In the genomic region with DNA sequence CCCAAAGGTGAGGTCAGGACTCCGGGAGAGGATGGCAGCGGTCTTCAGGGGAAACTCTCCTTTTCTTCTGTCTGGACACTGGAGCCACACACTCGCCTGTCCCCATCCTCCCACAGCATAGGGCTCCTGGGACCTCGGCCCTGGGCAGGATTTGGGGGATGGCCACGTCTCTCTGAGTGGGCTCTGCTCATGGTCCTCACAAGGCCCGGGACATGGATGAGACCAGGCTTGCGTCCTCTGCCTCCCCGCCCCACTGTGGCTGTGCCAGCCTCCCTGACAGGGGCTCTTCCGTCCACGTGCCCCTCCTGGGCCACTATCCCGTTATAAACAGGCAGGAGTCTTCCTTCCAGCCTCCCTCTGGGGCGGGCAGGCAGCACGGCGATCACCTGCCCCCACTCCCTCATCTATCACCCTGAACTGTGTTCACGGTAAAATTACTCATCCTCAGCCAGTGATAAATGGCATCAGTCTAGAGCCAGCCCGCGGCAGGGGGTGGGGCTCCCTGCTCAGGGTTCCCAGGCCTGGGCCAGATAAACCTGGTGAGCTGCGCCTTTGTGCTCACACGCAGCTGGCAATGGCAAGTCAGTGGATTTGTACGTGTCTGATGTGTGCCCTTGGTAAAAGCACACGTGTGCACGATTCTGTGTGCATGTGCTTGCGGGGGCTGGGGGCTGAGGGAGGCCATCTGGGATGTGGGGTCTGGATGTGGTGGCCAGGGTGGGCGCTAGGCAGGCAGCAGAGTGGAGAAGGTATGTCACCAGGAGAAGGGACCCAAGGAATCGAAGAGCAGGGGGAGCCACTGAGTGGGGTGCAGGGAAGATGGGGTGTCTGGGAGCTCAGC, we compare ENCODE assay signal across 8 cellular contexts. TPM values are rescaled to one million over a fixed set of nuclear protein-coding genes. Genes with fewer than 3 reads are reported as not detected.
DNase-seq lines count a peak whose midpoint lies in the region; ATAC-seq, FAIRE-seq and TF ChIP-seq lines count a peak whose summit lies in the region.
"Had no signal": no experiment of that assay in that cellular context is flagged by ENCODE, and none has a peak within 500 bp of the region (broad histone marks: within the 10 kb centered on the region; RNA-seq: fewer than 3 reads in every experiment).

No MANE protein-coding gene starts in this region.

- H3K4me2 ChIP-seq in astrocyte (ENCODE audit: low read length) = peak overlapping the region; percentile 48

- peaks cover 44% of the 10 kb centered on the region for H3K27me3 Mint-ChIP-seq in astrocyte (ENCODE audit: low read depth, unreplicated experiment)

- H3K27ac Mint-ChIP-seq in astrocyte (ENCODE audit: unreplicated experiment) = no peak overlapping the region

- H4K20me1 ChIP-seq in astrocyte (ENCODE audit: insufficient read depth, low read length) = peaks cover 3% of the 10 kb centered on the region

- H2AFZ ChIP-seq in astrocyte (ENCODE audit: low read depth, low read length) = no peak overlapping the region

- no peak overlapping the region for H3K4me3 Mint-ChIP-seq in astrocyte (ENCODE audit: unreplicated experiment)

- H3K9me3 Mint-ChIP-seq in astrocyte (ENCODE audit: unreplicated experiment) = no peaks in the 10 kb centered on the region

- no peaks in the 10 kb centered on the region for H3K36me3 Mint-ChIP-seq in astrocyte (ENCODE audit: low read depth, unreplicated experiment)

- H3K4me1 Mint-ChIP-seq in astrocyte (ENCODE audit: low read depth, unreplicated experiment) = peaks cover 4% of the 10 kb centered on the region

- H3K27me3 ChIP-seq in astrocyte (ENCODE audit: insufficient read depth, low read length) (peaks cover 9% of the 10 kb centered on the region), pancreas (no peaks in the 10 kb centered on the region)

- intact Hi-C loops in pancreas (cut with DNase I) = no loop called here

- no peaks in the 10 kb centered on the region for H3K9me3 ChIP-seq in astrocyte (ENCODE audit: insufficient read depth, low read depth, low read length)
- no peaks in the 10 kb centered on the region for H3K9me3 ChIP-seq in pancreas

- H3K4me3 ChIP-seq in astrocyte (ENCODE audit: insufficient read depth, low read depth, low read length) (no peak overlapping the region), pancreas (no peak overlapping the region)

- WGBS in pancreas, 2 donors = 44 to 47% methylated on average over 25 of the region's 25 CpGs

- H3K4me1 ChIP-seq in astrocyte (ENCODE audit: insufficient read depth, low read length) (peaks cover 21% of the 10 kb centered on the region), pancreas (no peaks in the 10 kb centered on the region)

- H3K79me2 ChIP-seq in astrocyte (ENCODE audit: insufficient read depth, low read length) = no peaks in the 10 kb centered on the region

- DNase-seq in EL = peak; percentile 63
- DNase-seq in NAMALWA (ENCODE audit: low spot score) = peak; percentile 37
- DNase-seq in astrocyte (ENCODE audit: low read depth) = peak; percentile 67
- DNase-seq in pancreas = peak; percentile 8 to 59 (median 31)
- no peak for DNase-seq in NCI-H2081 treated with DMSO at 0.1 percent for 48 hours (lab: John Stamatoyannopoulos, UW)
- DNase-seq: SIG-M5 had no signal

- no peak overlapping the region for H3K9ac ChIP-seq in astrocyte (ENCODE audit: low read length)

- TF ChIP-seq CTCF in astrocyte (IDR thresholded peaks at IDR 0.05; ENCODE audit: insufficient read depth, low read depth, low read length) (no peak), pancreas (IDR thresholded peaks at IDR 0.05) (no peak)

- FAIRE-seq in astrocyte (lab: Jason Lieb, UNC) = no peak
- no peak for FAIRE-seq in pancreas (lab: Jason Lieb, UNC)

- H3K27ac ChIP-seq in astrocyte (ENCODE audit: low read depth, low read length) (no peak overlapping the region), pancreas (no peak overlapping the region)

- H3K36me3 ChIP-seq in astrocyte (ENCODE audit: insufficient read depth, low read length) (no peaks in the 10 kb centered on the region), pancreas (no peaks in the 10 kb centered on the region)

- ATAC-seq in pancreas = peak in 3 of 4 donors; percentile 34 to 77 (median 61)
- no peak for ATAC-seq in HG03025 (IDR thresholded peaks at IDR 0.05; ENCODE audit: low FRiP score, unreplicated experiment)
- no peak for ATAC-seq in GM18909 (IDR thresholded peaks at IDR 0.05; ENCODE audit: poor library complexity, unreplicated experiment)

RNA-seq across cellular contexts. Expression of gene SAMD11, which starts 12.6 kb away (rescaled TPM):
- total RNA-seq in astrocyte = 6.0 and 9.5 TPM in 2 replicates
- 1 to 10 TPM in 5 of 6 donors, under 1 TPM in 1; 0.19 to 8.2 (median 2.0) TPM for total RNA-seq in pancreas
- polyA plus RNA-seq in pancreas = 10 to 100 TPM in 1 of 2 donors, 1 to 10 TPM in 1; 7.6 to 23.7 TPM

RNA-seq across cellular contexts. Expression of gene NOC2L, which starts 48.0 kb away (rescaled TPM):
- total RNA-seq in astrocyte = 83.7 and 91.4 TPM in 2 replicates
- 10 to 100 TPM; 23.3 to 43.9 (median 30.7) TPM for total RNA-seq in pancreas
- polyA plus RNA-seq in pancreas = 10 to 100 TPM; 79.3 to 86.5 TPM

RNA-seq across cellular contexts. Expression of gene KLHL17, which starts 49.3 kb away (rescaled TPM):
- 25.6 and 25.9 TPM in 2 replicates for total RNA-seq in astrocyte
- 10 to 100 TPM in 1 of 6 donors, 1 to 10 TPM in 5; 3.1 to 12.0 (median 5.9) TPM for total RNA-seq in pancreas
- 10 to 100 TPM; 22.7 to 24.1 TPM for polyA plus RNA-seq in pancreas

RNA-seq across cellular contexts. Expression of gene PLEKHN1, which starts 55.2 kb away (rescaled TPM):
- total RNA-seq in astrocyte (2.1 and 2.4 TPM in 2 replicates), pancreas (1 to 10 TPM in 2 of 6 donors, under 1 TPM in 4; 0.16 to 1.5 (median 0.40) TPM)
- 1 to 10 TPM in 1 of 2 donors, under 1 TPM in 1; 0.52 to 2.8 TPM for polyA plus RNA-seq in pancreas

Comparison
In these comparisons a context has a peak if more than half of its experiments do, and no peak if none do; other contexts are left out.
1. ATAC-seq: peak in pancreas (3 of 4); none in HG03025 (single experiment) and GM18909 (single experiment).